Comparison of ENCODE assay signal across 23 cellular contexts in the genomic region with DNA sequence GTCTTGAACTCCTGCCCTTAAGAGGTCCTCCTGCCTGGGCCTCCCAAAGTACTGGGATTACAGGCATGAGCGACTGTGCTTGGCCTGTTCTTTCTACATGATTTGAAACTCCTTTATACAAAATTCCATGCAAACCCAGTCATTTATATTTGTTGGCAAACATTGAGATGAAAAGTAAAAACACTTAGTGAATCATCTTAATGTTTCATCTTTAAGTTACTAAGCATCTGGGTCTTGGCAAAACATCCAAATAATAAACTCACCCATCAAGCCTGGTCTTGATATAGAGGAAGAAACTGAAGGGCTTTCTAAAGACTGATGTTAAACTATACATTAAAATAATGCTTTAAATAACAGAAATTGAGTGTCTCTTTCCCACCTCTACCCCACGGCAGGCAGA.
DNase-seq lines count a peak whose midpoint lies in the region; ATAC-seq, FAIRE-seq and TF ChIP-seq lines count a peak whose summit lies in the region.
"Had no signal": no experiment of that assay in that cellular context is flagged by ENCODE, and none has a peak within 500 bp of the region (broad histone marks: within the 10 kb centered on the region; RNA-seq: fewer than 3 reads in every experiment).

No MANE protein-coding gene starts in this region.

- TF ChIP-seq CTCF in PC-3 (conservative IDR thresholded peaks at IDR 0.05; ENCODE audit: low read depth, low read length), result no peak
- no peak for TF ChIP-seq CTCF in bronchial epithelial cell (IDR thresholded peaks at IDR 0.05; ENCODE audit: insufficient read depth, low read length, severe bottlenecking)
- TF ChIP-seq CTCF in foreskin keratinocyte (conservative IDR thresholded peaks at IDR 0.05), result no peak

- no peaks in the 10 kb centered on the region for H4K20me1 ChIP-seq in PC-3 (ENCODE audit: low read length)
- H4K20me1 ChIP-seq: BLaER1 treated with 17β-estradiol and CSF1 and Interleukin-3, amounts not matched to agents 10 nM and 100 nM had no signal

- no peaks in the 10 kb centered on the region for H3K9me2 ChIP-seq in PC-3 (replicated peaks; ENCODE audit: low read length)

- peaks cover 24% of the 10 kb centered on the region for H3K4me1 ChIP-seq in PC-3 (ENCODE audit: insufficient read depth, low read length)
- H3K4me1 ChIP-seq in foreskin keratinocyte, result peaks cover under 1% of the 10 kb centered on the region
- H3K4me1 ChIP-seq: A549; BE2C; BLaER1 treated with 17β-estradiol and CSF1 and Interleukin-3, amounts not matched to agents 10 nM and 100 nM had no signal

- no peaks in the 10 kb centered on the region for H3K79me2 ChIP-seq in PC-3 (ENCODE audit: low read length)

- no peak overlapping the region for H2AFZ ChIP-seq in PC-3 (ENCODE audit: low read length)
- H2AFZ ChIP-seq: GM23338 had no signal

- BruUV-seq in PC-3 (replicated peaks; lab: Mats Ljungman, UMichigan), result no TSS peak

- H3F3A ChIP-seq in PC-3 (ENCODE audit: low read length, unreplicated experiment), result no peaks in the 10 kb centered on the region

- ATAC-seq in PC-3, result no peak
- peak; percentile 80 for ATAC-seq in foreskin keratinocyte
- ATAC-seq: A549, GM23338, HCT116 had no signal

- H3K27me3 ChIP-seq in PC-3 (ENCODE audit: low read length) (no peaks in the 10 kb centered on the region), bronchial epithelial cell (ENCODE audit: control insufficient read depth, insufficient read depth, low read length) (no peaks in the 10 kb centered on the region), foreskin keratinocyte (no peaks in the 10 kb centered on the region)
- H3K27me3 ChIP-seq: BE2C; BLaER1 treated with 17β-estradiol and CSF1 and Interleukin-3, amounts not matched to agents 10 nM and 100 nM had no signal

- H3K27ac ChIP-seq in PC-3 (ENCODE audit: low read length) (peak overlapping the region; percentile 30; the same call in 1 of the 2 replicates), foreskin keratinocyte (no peak overlapping the region)
- H3K27ac ChIP-seq: A549; BLaER1 treated with 17β-estradiol and CSF1 and Interleukin-3, amounts not matched to agents 10 nM and 100 nM had no signal

- CTCF ChIA-PET in PC-3 (lab: Charles Lee), result no interaction called here

- 0 out of 2 replicates have a peak overlapping the region, but pooled peaks have one; percentile 41 for H3K4me2 ChIP-seq in PC-3 (ENCODE audit: low read length)
- H3K4me2 ChIP-seq: A549; BLaER1 treated with 17β-estradiol and CSF1 and Interleukin-3, amounts not matched to agents 10 nM and 100 nM; GM23338 had no signal

- intact Hi-C loops in PC-3 (cut with micrococcal nuclease), result no loop called here

- no peak overlapping the region for H3K9ac ChIP-seq in PC-3 (ENCODE audit: low read length)
- H3K9ac ChIP-seq: BLaER1 treated with 17β-estradiol and CSF1 and Interleukin-3, amounts not matched to agents 10 nM and 100 nM had no signal

- FAIRE-seq in bronchial epithelial cell (lab: Jason Lieb, UNC), result no peak
- FAIRE-seq: A549, GM12891, GM18507 had no signal

- DNase-seq in HS-5 (ENCODE audit: low read depth) (peak; percentile 13), PC-3 (peak; percentile 75), bronchial epithelial cell (ENCODE audit: low read depth) (peak; percentile 20), foreskin keratinocyte (peak; percentile 27 to 75), activated gamma-delta T cell treated with Interleukin-2 at 50 U/mL for 16 hours (no peak), NCI-H187 treated with DMSO at 0.1 percent for 48 hours (lab: John Stamatoyannopoulos, UW) (no peak), NCI-H82 treated with DMSO at 0.1 percent for 48 hours (lab: John Stamatoyannopoulos, UW; ENCODE audit: unreplicated experiment) (no peak)
- DNase-seq: 8988T; ACHN; AML-193; BE2C; CD4-positive, alpha-beta T cell; CD8-positive, alpha-beta memory T cell; DMS53; DMS79 treated with DMSO at 0.1 percent for 48 hours; GF-D8; H9 had no signal

- H3K9me3 ChIP-seq in PC-3 (ENCODE audit: low read length), result no peaks in the 10 kb centered on the region
- H3K9me3 ChIP-seq: A549; BE2C; BLaER1 treated with 17β-estradiol and CSF1 and Interleukin-3, amounts not matched to agents 10 nM and 100 nM had no signal

- POLR2A ChIA-PET in PC-3 (lab: Charles Lee; ENCODE audit: unreplicated experiment), result no interaction called here

- H3K4me3 ChIP-seq in PC-3 (ENCODE audit: low read length) (no peak overlapping the region), bronchial epithelial cell (ENCODE audit: low read depth, low read length) (no peak overlapping the region)
- H3K4me3 ChIP-seq: A549; BLaER1 treated with 17β-estradiol and CSF1 and Interleukin-3, amounts not matched to agents 10 nM and 100 nM; GM23338 had no signal

- H3K36me3 ChIP-seq in PC-3 (ENCODE audit: low read depth, low read length) (no peaks in the 10 kb centered on the region), bronchial epithelial cell (ENCODE audit: control insufficient read depth, insufficient read depth, low read length) (no peaks in the 10 kb centered on the region)
- H3K36me3 ChIP-seq: BE2C; BLaER1 treated with 17β-estradiol and CSF1 and Interleukin-3, amounts not matched to agents 10 nM and 100 nM had no signal

Comparison
In these comparisons a context has a peak if more than half of its experiments do, and no peak if none do; other contexts are left out.
1. DNase-seq: peak in HS-5 (single experiment), PC-3 (single experiment), bronchial epithelial cell (single experiment) and foreskin keratinocyte (2 of 2); none in activated gamma-delta T cell treated with Interleukin-2 at 50 U/mL for 16 hours (single experiment), NCI-H187 treated with DMSO at 0.1 percent for 48 hours (single experiment) and NCI-H82 treated with DMSO at 0.1 percent for 48 hours (single experiment).